Comparison of ENCODE assay signal across 21 cellular contexts in the genomic region with DNA sequence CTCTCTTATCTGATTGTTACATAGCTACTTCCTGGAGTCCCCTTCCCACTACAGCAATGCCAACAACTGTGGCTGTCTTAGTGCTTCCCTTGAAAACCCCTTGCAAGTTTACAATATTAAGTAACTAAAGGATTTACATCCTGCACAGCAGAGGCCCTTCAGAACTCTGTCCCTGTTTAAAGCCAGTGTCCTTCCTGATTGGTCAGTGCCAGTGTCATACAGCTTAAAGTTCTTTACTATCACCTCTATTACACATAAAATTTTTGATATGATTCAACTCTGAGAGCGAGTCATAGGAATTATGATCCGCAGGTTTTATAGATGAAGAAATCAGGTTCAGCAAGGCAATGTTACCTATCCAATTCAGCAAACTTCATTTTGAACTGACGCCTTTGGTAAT.
"Had no signal": no experiment of that assay in that cellular context is flagged by ENCODE, and none has a peak within 500 bp of the region (broad histone marks: within the 10 kb centered on the region; RNA-seq: fewer than 3 reads in every experiment).

No MANE protein-coding gene starts in this region.

- H3K27me3 Mint-ChIP-seq: naive B cell, type B pancreatic cell had no signal

- H3K4me3 Mint-ChIP-seq: immature natural killer cell; naive B cell; nephron; stimulated activated effector memory CD8-positive, alpha-beta T cell treated with anti-CD3 and anti-CD28 coated beads, Interleukin-12 subunit alpha, Interleukin-12 subunit beta, amount 100 ng/mL, for 72 hours; type B pancreatic cell had no signal

- H3K27ac Mint-ChIP-seq: immature natural killer cell; naive B cell; nephron; stimulated activated effector memory CD8-positive, alpha-beta T cell treated with anti-CD3 and anti-CD28 coated beads, Interleukin-12 subunit alpha, Interleukin-12 subunit beta, amount 100 ng/mL, for 72 hours; type B pancreatic cell had no signal

- H3K36me3 Mint-ChIP-seq: immature natural killer cell; naive B cell; stimulated activated effector memory CD8-positive, alpha-beta T cell treated with anti-CD3 and anti-CD28 coated beads, Interleukin-12 subunit alpha, Interleukin-12 subunit beta, amount 100 ng/mL, for 72 hours; type B pancreatic cell had no signal

- DNase-seq: effector memory CD4-positive, alpha-beta T cell; esophagus squamous epithelium; foreskin fibroblast; immature natural killer cell; left lung; lower lobe of right lung; mesenchymal stem cell; midbrain; naive B cell; posterior cingulate gyrus; right lobe of liver; stimulated activated CD4-positive, alpha-beta T cell treated with anti-CD3 and anti-CD28 coated beads, Interleukin-4, amount 100 ng/mL, for 1 hour; stimulated activated CD8-positive, alpha-beta memory T cell treated with anti-CD3 and anti-CD28 coated beads, Interleukin-4, amount 100 ng/mL, for 48 hours; stimulated activated naive CD8-positive, alpha-beta T cell treated with anti-CD3 and anti-CD28 coated beads, Interleukin-15, Interleukin-2, amounts not matched to agents 100 U/mL and 50 U/mL, for 24 hours; thyroid gland had no signal

- H3K9me3 Mint-ChIP-seq: naive B cell; nephron; stimulated activated effector memory CD8-positive, alpha-beta T cell treated with anti-CD3 and anti-CD28 coated beads, Interleukin-12 subunit alpha, Interleukin-12 subunit beta, amount 100 ng/mL, for 72 hours; type B pancreatic cell had no signal

- H3K9me3 ChIP-seq: esophagus squamous epithelium, left lung, lower lobe of right lung, neutrophil, right lobe of liver, suprapubic skin, thyroid gland had no signal

- H3K27me3 ChIP-seq: esophagus squamous epithelium, left lung, neutrophil, right lobe of liver, suprapubic skin, thyroid gland had no signal

- H3K4me1 ChIP-seq: esophagus squamous epithelium, left lung, lower lobe of right lung, right lobe of liver, suprapubic skin, thyroid gland had no signal

- H3K4me3 ChIP-seq: coronary artery, esophagus squamous epithelium, left lung, lower lobe of right lung, right lobe of liver, suprapubic skin, thyroid gland had no signal

- ATAC-seq: left lung; lower lobe of right lung; right lobe of liver; stimulated activated effector memory CD8-positive, alpha-beta T cell treated with anti-CD3 and anti-CD28 coated beads, Interleukin-12 subunit alpha, Interleukin-12 subunit beta, amount 100 ng/mL, for 72 hours; stimulated activated naive CD8-positive, alpha-beta T cell treated with anti-CD3 and anti-CD28 coated beads, Interleukin-15, Interleukin-2, amounts not matched to agents 100 U/mL and 50 U/mL, for 24 hours had no signal

- H3K27ac ChIP-seq: coronary artery, esophagus squamous epithelium, left lung, lower lobe of right lung, neutrophil, right lobe of liver, suprapubic skin, thyroid gland had no signal

- H3K4me1 Mint-ChIP-seq: immature natural killer cell; naive B cell; nephron; stimulated activated effector memory CD8-positive, alpha-beta T cell treated with anti-CD3 and anti-CD28 coated beads, Interleukin-12 subunit alpha, Interleukin-12 subunit beta, amount 100 ng/mL, for 72 hours had no signal

- H3K36me3 ChIP-seq: esophagus squamous epithelium, left lung, lower lobe of right lung, neutrophil, right lobe of liver, suprapubic skin, thyroid gland had no signal
